ENCODE assay signal across 26 cellular contexts in the genomic region with DNA sequence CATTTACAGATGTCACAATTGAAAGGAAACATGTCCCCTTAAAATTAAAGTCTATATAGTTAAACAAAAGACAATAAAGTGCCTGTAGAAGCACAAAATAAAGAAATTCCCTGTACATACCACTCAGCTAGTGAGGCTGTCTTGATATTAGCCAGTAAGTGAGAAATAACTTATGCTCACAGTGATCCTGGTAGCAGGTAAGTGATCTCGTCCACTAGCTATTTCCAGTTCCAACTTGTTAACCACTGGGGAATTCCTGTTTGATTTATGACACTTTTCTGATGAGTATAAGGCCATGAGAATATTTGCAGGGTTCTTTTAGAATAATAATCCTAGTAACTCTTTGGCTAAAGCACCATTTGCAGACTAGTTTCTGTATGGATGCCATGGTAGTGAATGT.
DNase-seq lines count a peak whose midpoint lies in the region; ATAC-seq, FAIRE-seq and TF ChIP-seq lines count a peak whose summit lies in the region.
"Had no signal": no experiment of that assay in that cellular context is flagged by ENCODE, and none has a peak within 500 bp of the region (broad histone marks: within the 10 kb centered on the region; RNA-seq: fewer than 3 reads in every experiment).

No MANE protein-coding gene starts in this region.

- H3K9me3 ChIP-seq in A673 (ENCODE audit: low read depth, low read length, poor library complexity, severe bottlenecking) (peaks cover 19% of the 10 kb centered on the region), Peyer's patch (peaks cover 0 to 3% (median 0%) of the 10 kb centered on the region in 4 donors)
- H3K9me3 ChIP-seq: SJCRH30 had no signal

- TF ChIP-seq POLR2A in Peyer's patch (IDR thresholded peaks at IDR 0.05), result no peak

- no peak overlapping the region for H3K4me3 Mint-ChIP-seq in memory B cell
- H3K4me3 Mint-ChIP-seq: activated CD4-positive, alpha-beta T cell treated with anti-CD3 and anti-CD28 coated beads, Interleukin-2, amount 10 ng/mL, durations not matched to agents 24 days and 14 days; activated naive CD4-positive, alpha-beta T cell treated with anti-CD3 and anti-CD28 coated beads, Interleukin-2, amount 10 ng/mL, durations not matched to agents 7 days and 5 days; type B pancreatic cell had no signal

- no peaks in the 10 kb centered on the region for H3K27me3 ChIP-seq in bronchial epithelial cell (ENCODE audit: control insufficient read depth, insufficient read depth, low read length)
- H3K27me3 ChIP-seq in A673 (replicated peaks; ENCODE audit: insufficient read depth, low read depth, low read length, poor library complexity), result no peaks in the 10 kb centered on the region
- no peaks in the 10 kb centered on the region for H3K27me3 ChIP-seq in Peyer's patch
- H3K27me3 ChIP-seq: esophagus squamous epithelium, SJCRH30, spleen had no signal

- POLR2A ChIA-PET in A673 (lab: Charles Lee; ENCODE audit: low non-redundant PET), result no interaction called here

- no peak for FAIRE-seq in bronchial epithelial cell (lab: Jason Lieb, UNC)
- FAIRE-seq: kidney had no signal

- H3K36me3 ChIP-seq in bronchial epithelial cell (ENCODE audit: control insufficient read depth, insufficient read depth, low read length) (no peaks in the 10 kb centered on the region), A673 (ENCODE audit: insufficient read depth, low read length, poor library complexity, severe bottlenecking) (no peaks in the 10 kb centered on the region), Peyer's patch (no peaks in the 10 kb centered on the region)
- H3K36me3 ChIP-seq: esophagus squamous epithelium, SJCRH30 had no signal

- peaks cover 2% of the 10 kb centered on the region for H3K4me1 Mint-ChIP-seq in memory B cell
- H3K4me1 Mint-ChIP-seq: activated naive CD4-positive, alpha-beta T cell treated with anti-CD3 and anti-CD28 coated beads, Interleukin-2, amount 10 ng/mL, durations not matched to agents 7 days and 5 days had no signal

- peaks cover 13% of the 10 kb centered on the region for H3K4me1 ChIP-seq in A673 (ENCODE audit: insufficient read depth, low read length, poor library complexity, severe bottlenecking)
- H3K4me1 ChIP-seq in Peyer's patch, result no peaks in the 10 kb centered on the region
- H3K4me1 ChIP-seq: esophagus squamous epithelium, SJCRH30, spleen had no signal

- H3K36me3 Mint-ChIP-seq in memory B cell, result peaks cover 51% of the 10 kb centered on the region

- H3K27me3 Mint-ChIP-seq in memory B cell, result no peaks in the 10 kb centered on the region
- H3K27me3 Mint-ChIP-seq: activated CD4-positive, alpha-beta T cell treated with anti-CD3 and anti-CD28 coated beads, Interleukin-2, amount 10 ng/mL, durations not matched to agents 24 days and 14 days; activated naive CD4-positive, alpha-beta T cell treated with anti-CD3 and anti-CD28 coated beads, Interleukin-2, amount 10 ng/mL, durations not matched to agents 7 days and 5 days; type B pancreatic cell had no signal

- H3K4me3 ChIP-seq in bronchial epithelial cell (ENCODE audit: low read depth, low read length), result no peak overlapping the region
- no peak overlapping the region for H3K4me3 ChIP-seq in A673 (ENCODE audit: low read depth, low read length, poor library complexity, severe bottlenecking)
- H3K4me3 ChIP-seq in Peyer's patch, result no peak overlapping the region
- H3K4me3 ChIP-seq: esophagus squamous epithelium, SJCRH30, spleen had no signal

- intact Hi-C loops in A673 (cut with micrococcal nuclease; ENCODE audit: unreplicated experiment), result no loop called here

- H3K9me3 Mint-ChIP-seq in memory B cell, result peaks cover 11% of the 10 kb centered on the region
- H3K9me3 Mint-ChIP-seq: type B pancreatic cell had no signal

- TF ChIP-seq CTCF in bronchial epithelial cell (IDR thresholded peaks at IDR 0.05; ENCODE audit: insufficient read depth, low read length, severe bottlenecking) (no peak), A673 (conservative IDR thresholded peaks at IDR 0.05; ENCODE audit: low read depth, low read length) (no peak), Peyer's patch (IDR thresholded peaks at IDR 0.05) (no peak)

- CTCF ChIA-PET in A673 (lab: Charles Lee), result no interaction called here

- H3K27ac Mint-ChIP-seq in memory B cell, result peak overlapping the region; percentile 5
- H3K27ac Mint-ChIP-seq: activated CD4-positive, alpha-beta T cell treated with anti-CD3 and anti-CD28 coated beads, Interleukin-2, amount 10 ng/mL, durations not matched to agents 24 days and 14 days; activated naive CD4-positive, alpha-beta T cell treated with anti-CD3 and anti-CD28 coated beads, Interleukin-2, amount 10 ng/mL, durations not matched to agents 7 days and 5 days; type B pancreatic cell had no signal

- no peak for DNase-seq in activated CD4-positive, CD25-positive, alpha-beta regulatory T cell treated with anti-CD3 and anti-CD28 coated beads, Interleukin-2, amount 50 U/mL, for 72 hours
- DNase-seq in LoVo (ENCODE audit: low spot score) (peak; percentile 8), bronchial epithelial cell (ENCODE audit: low read depth) (peak; percentile 58), memory B cell (ENCODE audit: low spot score in 2 of 2) (no peak), A673 (ENCODE audit: low spot score) (no peak), Peyer's patch (no peak), NK-92 (lab: John Stamatoyannopoulos, UW; ENCODE audit: unreplicated experiment) (no peak)
- DNase-seq: activated CD4-positive, alpha-beta T cell treated with anti-CD3 and anti-CD28 coated beads, Interleukin-2, amount 10 ng/mL, durations not matched to agents 24 days and 14 days; activated CD8-positive, alpha-beta memory T cell treated with anti-CD3 and anti-CD28 coated beads, Interleukin-2, amount 50 U/mL, for 48 hours; activated naive CD4-positive, alpha-beta T cell treated with anti-CD3 and anti-CD28 coated beads, Interleukin-2, amount 10 ng/mL, durations not matched to agents 7 days and 5 days; DMS79 treated with DMSO at 0.1 percent for 48 hours; effector CD4-positive, alpha-beta T cell; esophagus squamous epithelium; kidney; mesenchymal stem cell; NCI-H1930; NCI-H345; NCI-H774; SJCRH30; spleen; stimulated activated CD4-positive, alpha-beta T cell treated with anti-CD3 and anti-CD28 coated beads, Interleukin-4, amount 100 ng/mL, for 4 hours had no signal

- ATAC-seq in activated CD4-positive, CD25-positive, alpha-beta regulatory T cell treated with anti-CD3 and anti-CD28 coated beads, Interleukin-2, amount 50 U/mL, for 24 hours, result peak; percentile 67 to 83
- no peak for ATAC-seq in memory B cell (ENCODE audit: low read depth)
- ATAC-seq: HCT116 had no signal

- BruUV-seq in A673 (replicated peaks; lab: Mats Ljungman, UMichigan), result no TSS peak

- H3K27ac ChIP-seq in A673 (ENCODE audit: low read depth, low read length, poor library complexity, severe bottlenecking) (no peak overlapping the region), Peyer's patch (no peak overlapping the region)
- H3K27ac ChIP-seq: 22Rv1, esophagus squamous epithelium, KMS-11, SJCRH30, spleen had no signal

Comparison
In these comparisons a context has a peak if more than half of its experiments do, and no peak if none do; other contexts are left out.
1. DNase-seq: peak in LoVo (single experiment) and bronchial epithelial cell (single experiment); none in activated CD4-positive, CD25-positive, alpha-beta regulatory T cell treated with anti-CD3 and anti-CD28 coated beads, Interleukin-2, amount 50 U/mL, for 72 hours (single experiment), memory B cell (0 of 2), A673 (single experiment), Peyer's patch (0 of 3) and NK-92 (single experiment).